22 cellular contexts compared by ENCODE assay signal in genomic region chr2:25088817-25089485, GRCh38. TPM values are rescaled to one million over a fixed set of nuclear protein-coding genes. Genes with fewer than 3 reads are reported as not detected.
DNase-seq lines count a peak whose midpoint lies in the region; ATAC-seq, FAIRE-seq and TF ChIP-seq lines count a peak whose summit lies in the region.
"Had no signal": no experiment of that assay in that cellular context is flagged by ENCODE, and none has a peak within 500 bp of the region (broad histone marks: within the 10 kb centered on the region; RNA-seq: fewer than 3 reads in every experiment).

No MANE protein-coding gene starts in this region.

- H3K27me3 Mint-ChIP-seq in dendritic cell treated with granulocyte-macrophage colony-stimulating factor and Interleukin-4, amounts not matched to agents 40 ng/mL and 50 ng/mL, for 4 days, result no peaks in the 10 kb centered on the region

- peaks cover 9% of the 10 kb centered on the region for H3K27me3 ChIP-seq in HUES48 (ENCODE audit: control insufficient read depth, insufficient read depth, low read length)
- no peaks in the 10 kb centered on the region for H3K27me3 ChIP-seq in lower lobe of right lung (ENCODE audit: low read depth)
- H3K27me3 ChIP-seq: spleen had no signal

- no peak for TF ChIP-seq EP300 in A549 (IDR thresholded peaks at IDR 0.05)

- H3K36me3 ChIP-seq in HUES48 (ENCODE audit: control insufficient read depth, insufficient read depth, low read length) (no peaks in the 10 kb centered on the region), lower lobe of right lung (no peaks in the 10 kb centered on the region)

- POLR2A ChIA-PET in A549 (lab: Yijun Ruan, JAX), result no interaction called here

- TF ChIP-seq RAD21 in A549 (conservative IDR thresholded peaks at IDR 0.05 in 1 of 2, IDR thresholded peaks at IDR 0.05 in 1 of 2), result no peak

- ATAC-seq in A549 (peak; percentile 22 to 61; a peak in 4 of 6 replicates), lower lobe of right lung (peak in 1 of 2 donors; percentile 12), GM21737 (IDR thresholded peaks at IDR 0.05; ENCODE audit: unreplicated experiment) (no peak)
- ATAC-seq: T-cell had no signal

- H3K4me3 ChIP-seq in A549 (no peak overlapping the region), HUES48 (ENCODE audit: low read depth, low read length) (no peak overlapping the region), lower lobe of right lung (no peak overlapping the region)
- H3K4me3 ChIP-seq: spleen had no signal

- no peak for FAIRE-seq in A549 (lab: Jason Lieb, UNC)
- FAIRE-seq: endometrium, kidney had no signal

- no peak overlapping the region for H3K27ac ChIP-seq in A549
- peak overlapping the region; percentile 14 for H3K27ac ChIP-seq in HUES48 (ENCODE audit: low read depth, low read length)
- H3K27ac ChIP-seq in lower lobe of right lung, result peak overlapping the region; percentile 31

- H3K4me3 Mint-ChIP-seq in dendritic cell treated with granulocyte-macrophage colony-stimulating factor and Interleukin-4, amounts not matched to agents 40 ng/mL and 50 ng/mL, for 4 days, result no peak overlapping the region
- H3K4me3 Mint-ChIP-seq: CD4-positive, alpha-beta memory T cell; neural crest cell; T-cell had no signal

- CTCF ChIA-PET in A549 (lab: Yijun Ruan, JAX), result interaction anchor here (0.8 to 3.6 kb wide), 4 partner anchors 41 to 620 kb away, joined by 3 to 20 read pairs (median 4); no protein-coding TSS in a partner anchor

- no peaks in the 10 kb centered on the region for H3K9me3 Mint-ChIP-seq in dendritic cell treated with granulocyte-macrophage colony-stimulating factor and Interleukin-4, amounts not matched to agents 40 ng/mL and 50 ng/mL, for 4 days
- H3K9me3 Mint-ChIP-seq: CD4-positive, alpha-beta memory T cell; neural crest cell; T-cell had no signal

- peaks cover 16% of the 10 kb centered on the region for H3K4me1 Mint-ChIP-seq in dendritic cell treated with granulocyte-macrophage colony-stimulating factor and Interleukin-4, amounts not matched to agents 40 ng/mL and 50 ng/mL, for 4 days (ENCODE audit: low read depth)
- H3K4me1 Mint-ChIP-seq: CD4-positive, alpha-beta memory T cell; T-cell had no signal

- H3K9me3 ChIP-seq in A549, result no peaks in the 10 kb centered on the region
- H3K9me3 ChIP-seq in HUES48 (ENCODE audit: control insufficient read depth, insufficient read depth, low read length), result no peaks in the 10 kb centered on the region
- H3K9me3 ChIP-seq in lower lobe of right lung, result no peaks in the 10 kb centered on the region
- H3K9me3 ChIP-seq: spleen had no signal

- intact Hi-C loops in dendritic cell treated with granulocyte-macrophage colony-stimulating factor and Interleukin-4, amounts not matched to agents 40 ng/mL and 50 ng/mL, for 4 days (cut with micrococcal nuclease), result no loop called here
- intact Hi-C loops in lower lobe of right lung (cut with DNase I), result no loop called here

- 81% methylated on average over 6 of the region's 6 CpGs for WGBS in A549 (ENCODE audit: missing lambda C conversion rate)

- H3K9ac ChIP-seq in HUES48 (ENCODE audit: low read depth, low read length), result no peak overlapping the region

- TF ChIP-seq POLR2A in A549 (IDR thresholded peaks at IDR 0.05; ENCODE audit: low read length), result no peak

- H3K4me1 ChIP-seq in A549 (no peaks in the 10 kb centered on the region), HUES48 (ENCODE audit: control insufficient read depth, insufficient read depth, low read length) (peaks cover 32% of the 10 kb centered on the region), lower lobe of right lung (peaks cover 6% of the 10 kb centered on the region)

- DNase-seq in A549 (ENCODE audit: low read depth in 1 of 2, low spot score in 1 of 2), result no peak
- DNase-seq in lower lobe of right lung, result no peak
- DNase-seq in anterior cingulate cortex (lab: John Stamatoyannopoulos, UW), result no peak
- no peak for DNase-seq in KG1 (lab: John Stamatoyannopoulos, UW)
- DNase-seq in activated T-cell treated with anti-CD3 and anti-CD28 coated beads, Interleukin-2, amount 50 U/mL, for 1 hour, result no peak
- DNase-seq: ACHN; activated CD4-positive, alpha-beta T cell treated with anti-CD3 and anti-CD28 coated beads, Interleukin-2, amount 50 U/mL, for 1 hour; activated CD8-positive, alpha-beta memory T cell treated with anti-CD3 and anti-CD28 coated beads, Interleukin-2, amount 50 U/mL, for 48 hours; activated naive CD4-positive, alpha-beta T cell; aorta; CD4-positive, alpha-beta memory T cell; DMS79; kidney; NCI-H1092 treated with DMSO at 0.1 percent for 48 hours; NCI-H2081; spleen; T-cell had no signal

- no peaks in the 10 kb centered on the region for H3K36me3 Mint-ChIP-seq in dendritic cell treated with granulocyte-macrophage colony-stimulating factor and Interleukin-4, amounts not matched to agents 40 ng/mL and 50 ng/mL, for 4 days (ENCODE audit: low read depth)
- H3K36me3 Mint-ChIP-seq: CD4-positive, alpha-beta memory T cell; T-cell had no signal

- TF ChIP-seq CTCF in A549 (IDR thresholded peaks at IDR 0.05) (no peak), lower lobe of right lung (IDR thresholded peaks at IDR 0.05) (no peak)

- H3K4me2 ChIP-seq in A549, result no peak overlapping the region

- H3K27ac Mint-ChIP-seq in dendritic cell treated with granulocyte-macrophage colony-stimulating factor and Interleukin-4, amounts not matched to agents 40 ng/mL and 50 ng/mL, for 4 days, result peak overlapping the region; percentile 64
- H3K27ac Mint-ChIP-seq: CD4-positive, alpha-beta memory T cell; T-cell had no signal

TF ChIP-seq in A549, 52 proteins besides CTCF, POLR2A, EP300 and RAD21:
- TF ChIP-seq PBX3 (IDR thresholded peaks at IDR 0.05) (no peak), ZC3H11A (IDR thresholded peaks at IDR 0.05) (no peak), CEBPB (IDR thresholded peaks at IDR 0.05) (no peak), ELK1 (IDR thresholded peaks at IDR 0.05; ENCODE audit: low read depth, low read length) (no peak), MYC (IDR thresholded peaks at IDR 0.05; ENCODE audit: borderline replicate concordance, low read length) (no peak), HEYL (CRISPR knock-in tag; IDR thresholded peaks at IDR 0.05) (no peak), CBX2 (IDR thresholded peaks at IDR 0.05; ENCODE audit: borderline replicate concordance, low read depth) (no peak), KDM5A (IDR thresholded peaks at IDR 0.05) (no peak), NPAS2 (CRISPR knock-in tag; IDR thresholded peaks at IDR 0.05; ENCODE audit: borderline replicate concordance) (no peak), BHLHE40 (IDR thresholded peaks at IDR 0.05; ENCODE audit: low read depth, low read length) (no peak), NR3C1 (IDR thresholded peaks at IDR 0.05) (no peak), FOSL2 (IDR thresholded peaks at IDR 0.05) (no peak), FOSL2 (CRISPR knock-in tag; IDR thresholded peaks at IDR 0.05) (no peak), ZNF302 (CRISPR knock-in tag; IDR thresholded peaks at IDR 0.05) (no peak), CHD4 (IDR thresholded peaks at IDR 0.05; ENCODE audit: borderline replicate concordance) (no peak), CBX8 (IDR thresholded peaks at IDR 0.05) (no peak)
- TF ChIP-seq, protein P1, sequence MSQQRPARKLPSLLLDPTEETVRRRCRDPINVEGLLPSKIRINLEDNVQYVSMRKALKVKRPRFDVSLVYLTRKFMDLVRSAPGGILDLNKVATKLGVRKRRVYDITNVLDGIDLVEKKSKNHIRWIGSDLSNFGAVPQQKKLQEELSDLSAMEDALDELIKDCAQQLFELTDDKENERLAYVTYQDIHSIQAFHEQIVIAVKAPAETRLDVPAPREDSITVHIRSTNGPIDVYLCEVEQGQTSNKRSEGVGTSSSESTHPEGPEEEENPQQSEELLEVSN (IDR thresholded peaks at IDR 0.05; ENCODE audit: borderline replicate concordance, low read depth), result no peak
TF ChIP-seq in A549: peak in this region for 0.

RNA-seq across cellular contexts. Expression of gene EFR3B, which starts 47.1 kb away (rescaled TPM):
- 6.5 and 8.1 TPM in 2 replicates for polyA plus RNA-seq in A549 (2011; rRNA removed)
- polyA plus RNA-seq in A549 (2012; cell fraction: cytosol; rRNA removed), result 6.0 and 7.6 TPM in 2 replicates
- polyA plus RNA-seq in A549 (2012; cell fraction: nucleus; rRNA removed), result 14.5 and 20.4 TPM in 2 replicates
- polyA plus RNA-seq in A549 (2017; fragmentation: RNase III; extraction: RNeasy Plus Mini Kit Qiagen cat#74134 plus additional on column Dnase treatment), result 10.4 to 13.1 TPM (median 12.5 TPM) in 3 replicates
- polyA minus RNA-seq in A549 (2011; rRNA and poly(A)+ RNA removed), result 23.8 and 25.5 TPM in 2 replicates
- total RNA-seq in lower lobe of right lung, result 9.0 TPM

Comparison
In these comparisons a context has a peak if more than half of its experiments do, and no peak if none do; other contexts are left out.
1. H3K27ac ChIP-seq: peak in HUES48 (single experiment) and lower lobe of right lung (single experiment); none in A549 (0 of 2).